In the genomic region with DNA sequence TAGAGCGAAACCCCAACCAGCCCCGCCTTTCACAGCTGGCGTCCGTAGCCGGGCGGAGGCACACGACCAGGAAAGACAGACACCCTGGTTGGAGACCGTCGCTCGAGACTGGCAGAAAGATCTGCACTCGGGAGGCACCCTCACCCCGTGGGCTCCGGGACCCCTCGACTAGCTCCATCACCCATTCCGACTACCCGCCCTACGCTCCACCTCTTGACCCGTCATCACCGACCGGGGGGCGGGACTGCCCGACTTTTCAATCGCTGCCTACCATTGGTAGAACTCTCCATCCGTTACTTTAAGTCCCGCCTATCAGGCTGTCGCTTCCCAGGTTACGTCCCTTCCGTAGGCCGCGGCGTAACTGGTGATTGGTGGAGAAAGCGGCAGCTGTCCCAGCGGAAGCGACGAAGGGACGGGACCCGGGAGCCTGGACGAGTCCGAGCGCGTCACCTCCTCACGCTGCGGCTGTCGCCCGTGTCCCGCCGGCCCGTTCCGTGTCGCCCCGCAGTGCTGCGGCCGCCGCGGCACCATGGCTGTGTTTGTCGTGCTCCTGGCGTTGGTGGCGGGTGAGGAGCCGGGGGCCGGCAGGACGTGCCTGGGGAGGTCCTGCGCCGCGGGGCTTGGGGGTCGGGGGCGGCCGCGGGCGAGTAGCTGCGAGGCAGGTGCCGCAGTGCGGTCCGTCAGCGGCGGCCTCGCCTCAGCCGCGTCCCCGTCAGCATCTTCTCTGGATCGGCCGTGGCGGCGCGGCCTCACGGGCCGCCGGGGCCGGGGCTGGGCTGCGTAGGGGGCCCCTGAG, we compare ENCODE assay signal across 1 cellular context.
TF ChIP-seq lines count a peak whose summit lies in the region.

TSS of gene ATP6AP2 (plus strand) at position 434 of the 796 bp plus-strand sequence. CDS start at position 530, 96 bp downstream.

TF ChIP-seq in HepG2, 621 proteins besides CTCF, POLR2A, EP300 and RAD21 (continued from another document and continues in another):
- no peak for TF ChIP-seq CEBPZ (IDR thresholded peaks at IDR 0.05; ENCODE audit: low read length)
- peak; percentile 61; the same call in 1 of the 2 replicates for TF ChIP-seq KDM5B (CRISPR knock-in tag; IDR thresholded peaks at IDR 0.05; ENCODE audit: borderline replicate concordance)
- TF ChIP-seq ZNF329 (CRISPR knock-in tag; IDR thresholded peaks at IDR 0.05; ENCODE audit: low read depth): no peak
- TF ChIP-seq MIXL1 (CRISPR knock-in tag; IDR thresholded peaks at IDR 0.05): no peak
- TF ChIP-seq, protein P1, sequence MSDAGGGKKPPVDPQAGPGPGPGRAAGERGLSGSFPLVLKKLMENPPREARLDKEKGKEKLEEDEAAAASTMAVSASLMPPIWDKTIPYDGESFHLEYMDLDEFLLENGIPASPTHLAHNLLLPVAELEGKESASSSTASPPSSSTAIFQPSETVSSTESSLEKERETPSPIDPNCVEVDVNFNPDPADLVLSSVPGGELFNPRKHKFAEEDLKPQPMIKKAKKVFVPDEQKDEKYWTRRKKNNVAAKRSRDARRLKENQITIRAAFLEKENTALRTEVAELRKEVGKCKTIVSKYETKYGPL (CRISPR knock-in tag; IDR thresholded peaks at IDR 0.05): no peak
- TF ChIP-seq ZSCAN30 (CRISPR knock-in tag; IDR thresholded peaks at IDR 0.05): no peak
- TF ChIP-seq, protein P2, sequence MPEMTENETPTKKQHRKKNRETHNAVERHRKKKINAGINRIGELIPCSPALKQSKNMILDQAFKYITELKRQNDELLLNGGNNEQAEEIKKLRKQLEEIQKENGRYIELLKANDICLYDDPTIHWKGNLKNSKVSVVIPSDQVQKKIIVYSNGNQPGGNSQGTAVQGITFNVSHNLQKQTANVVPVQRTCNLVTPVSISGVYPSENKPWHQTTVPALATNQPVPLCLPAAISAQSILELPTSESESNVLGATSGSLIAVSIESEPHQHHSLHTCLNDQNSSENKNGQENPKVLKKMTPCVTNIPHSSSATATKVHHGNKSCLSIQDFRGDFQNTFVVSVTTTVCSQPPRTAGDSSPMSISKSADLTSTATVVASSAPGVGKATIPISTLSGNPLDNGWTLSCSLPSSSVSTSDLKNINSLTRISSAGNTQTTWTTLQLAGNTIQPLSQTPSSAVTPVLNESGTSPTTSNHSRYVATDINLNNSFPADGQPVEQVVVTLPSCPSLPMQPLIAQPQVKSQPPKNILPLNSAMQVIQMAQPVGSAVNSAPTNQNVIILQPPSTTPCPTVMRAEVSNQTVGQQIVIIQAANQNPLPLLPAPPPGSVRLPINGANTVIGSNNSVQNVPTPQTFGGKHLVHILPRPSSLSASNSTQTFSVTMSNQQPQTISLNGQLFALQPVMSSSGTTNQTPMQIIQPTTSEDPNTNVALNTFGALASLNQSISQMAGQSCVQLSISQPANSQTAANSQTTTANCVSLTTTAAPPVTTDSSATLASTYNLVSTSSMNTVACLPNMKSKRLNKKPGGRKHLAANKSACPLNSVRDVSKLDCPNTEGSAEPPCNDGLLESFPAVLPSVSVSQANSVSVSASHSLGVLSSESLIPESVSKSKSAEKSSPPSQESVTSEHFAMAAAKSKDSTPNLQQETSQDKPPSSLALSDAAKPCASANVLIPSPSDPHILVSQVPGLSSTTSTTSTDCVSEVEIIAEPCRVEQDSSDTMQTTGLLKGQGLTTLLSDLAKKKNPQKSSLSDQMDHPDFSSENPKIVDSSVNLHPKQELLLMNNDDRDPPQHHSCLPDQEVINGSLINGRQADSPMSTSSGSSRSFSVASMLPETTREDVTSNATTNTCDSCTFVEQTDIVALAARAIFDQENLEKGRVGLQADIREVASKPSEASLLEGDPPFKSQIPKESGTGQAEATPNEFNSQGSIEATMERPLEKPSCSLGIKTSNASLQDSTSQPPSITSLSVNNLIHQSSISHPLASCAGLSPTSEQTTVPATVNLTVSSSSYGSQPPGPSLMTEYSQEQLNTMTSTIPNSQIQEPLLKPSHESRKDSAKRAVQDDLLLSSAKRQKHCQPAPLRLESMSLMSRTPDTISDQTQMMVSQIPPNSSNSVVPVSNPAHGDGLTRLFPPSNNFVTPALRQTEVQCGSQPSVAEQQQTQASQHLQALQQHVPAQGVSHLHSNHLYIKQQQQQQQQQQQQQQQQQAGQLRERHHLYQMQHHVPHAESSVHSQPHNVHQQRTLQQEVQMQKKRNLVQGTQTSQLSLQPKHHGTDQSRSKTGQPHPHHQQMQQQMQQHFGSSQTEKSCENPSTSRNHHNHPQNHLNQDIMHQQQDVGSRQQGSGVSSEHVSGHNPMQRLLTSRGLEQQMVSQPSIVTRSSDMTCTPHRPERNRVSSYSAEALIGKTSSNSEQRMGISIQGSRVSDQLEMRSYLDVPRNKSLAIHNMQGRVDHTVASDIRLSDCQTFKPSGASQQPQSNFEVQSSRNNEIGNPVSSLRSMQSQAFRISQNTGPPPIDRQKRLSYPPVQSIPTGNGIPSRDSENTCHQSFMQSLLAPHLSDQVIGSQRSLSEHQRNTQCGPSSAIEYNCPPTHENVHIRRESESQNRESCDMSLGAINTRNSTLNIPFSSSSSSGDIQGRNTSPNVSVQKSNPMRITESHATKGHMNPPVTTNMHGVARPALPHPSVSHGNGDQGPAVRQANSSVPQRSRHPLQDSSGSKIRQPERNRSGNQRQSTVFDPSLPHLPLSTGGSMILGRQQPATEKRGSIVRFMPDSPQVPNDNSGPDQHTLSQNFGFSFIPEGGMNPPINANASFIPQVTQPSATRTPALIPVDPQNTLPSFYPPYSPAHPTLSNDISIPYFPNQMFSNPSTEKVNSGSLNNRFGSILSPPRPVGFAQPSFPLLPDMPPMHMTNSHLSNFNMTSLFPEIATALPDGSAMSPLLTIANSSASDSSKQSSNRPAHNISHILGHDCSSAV (CRISPR knock-in tag; IDR thresholded peaks at IDR 0.05; ENCODE audit: borderline replicate concordance): no peak
- 0 out of 2 replicates have a peak, but pooled peaks have one; percentile 30 for TF ChIP-seq MED1 (CRISPR knock-in tag; IDR thresholded peaks at IDR 0.05)
- 0 out of 2 replicates have a peak, but pooled peaks have one; percentile 29 for TF ChIP-seq ZNF354B (CRISPR knock-in tag; IDR thresholded peaks at IDR 0.05)
- TF ChIP-seq GTF3A (CRISPR knock-in tag; conservative IDR thresholded peaks at IDR 0.05): no peak
- 0 out of 2 replicates have a peak, but pooled peaks have one; percentile 27 for TF ChIP-seq ZNF234 (CRISPR knock-in tag; conservative IDR thresholded peaks at IDR 0.05)
- TF ChIP-seq ZBTB3 (CRISPR knock-in tag; IDR thresholded peaks at IDR 0.05; ENCODE audit: borderline replicate concordance, low read depth): no peak
- TF ChIP-seq ONECUT2 (CRISPR knock-in tag; IDR thresholded peaks at IDR 0.05): no peak
- no peak for TF ChIP-seq ZNF143 (CRISPR knock-in tag; IDR thresholded peaks at IDR 0.05)
- no peak for TF ChIP-seq IRX3 (CRISPR knock-in tag; IDR thresholded peaks at IDR 0.05; ENCODE audit: borderline replicate concordance, low read depth)
- no peak for TF ChIP-seq ATRX (CRISPR knock-in tag; IDR thresholded peaks at IDR 0.05; ENCODE audit: borderline replicate concordance)
- TF ChIP-seq, protein P3, sequence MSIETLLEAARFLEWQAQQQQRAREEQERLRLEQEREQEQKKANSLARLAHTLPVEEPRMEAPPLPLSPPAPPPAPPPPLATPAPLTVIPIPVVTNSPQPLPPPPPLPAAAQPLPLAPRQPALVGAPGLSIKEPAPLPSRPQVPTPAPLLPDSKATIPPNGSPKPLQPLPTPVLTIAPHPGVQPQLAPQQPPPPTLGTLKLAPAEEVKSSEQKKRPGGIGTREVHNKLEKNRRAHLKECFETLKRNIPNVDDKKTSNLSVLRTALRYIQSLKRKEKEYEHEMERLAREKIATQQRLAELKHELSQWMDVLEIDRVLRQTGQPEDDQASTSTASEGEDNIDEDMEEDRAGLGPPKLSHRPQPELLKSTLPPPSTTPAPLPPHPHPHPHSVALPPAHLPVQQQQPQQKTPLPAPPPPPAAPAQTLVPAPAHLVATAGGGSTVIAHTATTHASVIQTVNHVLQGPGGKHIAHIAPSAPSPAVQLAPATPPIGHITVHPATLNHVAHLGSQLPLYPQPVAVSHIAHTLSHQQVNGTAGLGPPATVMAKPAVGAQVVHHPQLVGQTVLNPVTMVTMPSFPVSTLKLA (IDR thresholded peaks at IDR 0.05): no peak
- no peak for TF ChIP-seq DDIT3 (CRISPR knock-in tag; IDR thresholded peaks at IDR 0.05)
- no peak for TF ChIP-seq NFAT5 (CRISPR knock-in tag; IDR thresholded peaks at IDR 0.05)
- TF ChIP-seq ZNF446 (CRISPR knock-in tag; IDR thresholded peaks at IDR 0.05): no peak
- no peak for TF ChIP-seq ZNF605 (CRISPR knock-in tag; IDR thresholded peaks at IDR 0.05)
- peak; percentile 56; the same call in 1 of the 2 replicates for TF ChIP-seq KAT8 (CRISPR knock-in tag; IDR thresholded peaks at IDR 0.05)
- TF ChIP-seq ZNF660 (CRISPR knock-in tag; IDR thresholded peaks at IDR 0.05; ENCODE audit: borderline replicate concordance, low read depth): no peak
- TF ChIP-seq CCAR2 (optimal IDR thresholded peaks at IDR 0.05; ENCODE audit: low read depth, low read length): no peak
- TF ChIP-seq ZNF576 (CRISPR knock-in tag; IDR thresholded peaks at IDR 0.05): no peak
- peak; percentile 74 for TF ChIP-seq ZFX (CRISPR knock-in tag; IDR thresholded peaks at IDR 0.05; ENCODE audit: low read depth)
- TF ChIP-seq, protein P4, sequence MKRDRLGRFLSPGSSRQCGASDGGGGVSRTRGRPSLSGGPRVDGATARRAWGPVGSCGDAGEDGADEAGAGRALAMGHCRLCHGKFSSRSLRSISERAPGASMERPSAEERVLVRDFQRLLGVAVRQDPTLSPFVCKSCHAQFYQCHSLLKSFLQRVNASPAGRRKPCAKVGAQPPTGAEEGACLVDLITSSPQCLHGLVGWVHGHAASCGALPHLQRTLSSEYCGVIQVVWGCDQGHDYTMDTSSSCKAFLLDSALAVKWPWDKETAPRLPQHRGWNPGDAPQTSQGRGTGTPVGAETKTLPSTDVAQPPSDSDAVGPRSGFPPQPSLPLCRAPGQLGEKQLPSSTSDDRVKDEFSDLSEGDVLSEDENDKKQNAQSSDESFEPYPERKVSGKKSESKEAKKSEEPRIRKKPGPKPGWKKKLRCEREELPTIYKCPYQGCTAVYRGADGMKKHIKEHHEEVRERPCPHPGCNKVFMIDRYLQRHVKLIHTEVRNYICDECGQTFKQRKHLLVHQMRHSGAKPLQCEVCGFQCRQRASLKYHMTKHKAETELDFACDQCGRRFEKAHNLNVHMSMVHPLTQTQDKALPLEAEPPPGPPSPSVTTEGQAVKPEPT (CRISPR knock-in tag; IDR thresholded peaks at IDR 0.05; ENCODE audit: low read depth): no peak
- TF ChIP-seq ZBTB38 (CRISPR knock-in tag; IDR thresholded peaks at IDR 0.05): 0 out of 2 replicates have a peak, but pooled peaks have one; percentile 17
- TF ChIP-seq RFX5 (IDR thresholded peaks at IDR 0.05; ENCODE audit: low read depth, low read length): no peak
- TF ChIP-seq KLF6 (CRISPR knock-in tag; IDR thresholded peaks at IDR 0.05): no peak
- peak; percentile 57; the same call in 1 of the 2 replicates for TF ChIP-seq HOXA3 (CRISPR knock-in tag; IDR thresholded peaks at IDR 0.05)
- TF ChIP-seq ZNF230 (CRISPR knock-in tag; IDR thresholded peaks at IDR 0.05): no peak
